In genomic region chr5:175688352-175689146, GRCh38 we compare ENCODE assay signal across 16 cellular contexts. TPM values are rescaled to one million over a fixed set of nuclear protein-coding genes. Genes with fewer than 3 reads are reported as not detected.
DNase-seq lines count a peak whose midpoint lies in the region; ATAC-seq and TF ChIP-seq lines count a peak whose summit lies in the region.
"Had no signal": no experiment of that assay in that cellular context is flagged by ENCODE, and none has a peak within 500 bp of the region (broad histone marks: within the 10 kb centered on the region; RNA-seq: fewer than 3 reads in every experiment).

No MANE protein-coding gene starts in this region.

- no peak overlapping the region for H2BK15ac ChIP-seq in IMR-90 (ENCODE audit: low read depth, low read length)

- H3K36me3 ChIP-seq in IMR-90 (ENCODE audit: control insufficient read depth, insufficient read depth, low read length), result no peaks in the 10 kb centered on the region
- H3K36me3 ChIP-seq: SJCRH30, vagina had no signal

- TF ChIP-seq POLR2A in IMR-90 (IDR thresholded peaks at IDR 0.05; ENCODE audit: low read depth, low read length), result no peak

- dilution Hi-C loops in IMR-90 (cut with HindIII; ENCODE audit: low sequenced_read_pairs, unreplicated experiment), result no loop called here

- peak; percentile 19 for DNase-seq in CD1c-positive myeloid dendritic cell (ENCODE audit: extremely low spot score)
- DNase-seq in IMR-90, result no peak
- peak; percentile 61 for DNase-seq in posterior vena cava (ENCODE audit: low spot score)
- DNase-seq in inferior parietal cortex (ENCODE audit: extremely low spot score), result no peak
- no peak for DNase-seq in DMS 273 treated with DMSO at 0.1 percent for 48 hours (lab: John Stamatoyannopoulos, UW)
- no peak for DNase-seq in RWPE1 (ENCODE audit: low spot score)
- DNase-seq: activated CD4-positive, alpha-beta T cell treated with anti-CD3 and anti-CD28 coated beads, Interleukin-2, amount 50 U/mL, for 48 hours; cortex of kidney; Karpas-422; NCI-H1417 treated with DMSO at 0.1 percent for 48 hours; SJCRH30; stimulated activated naive CD4-positive, alpha-beta T cell had no signal

- H3K36me3 Mint-ChIP-seq in dendritic cell treated with granulocyte-macrophage colony-stimulating factor and Interleukin-4, amounts not matched to agents 40 ng/mL and 50 ng/mL, for 4 days (ENCODE audit: low read depth), result peaks cover 68% of the 10 kb centered on the region
- H3K36me3 Mint-ChIP-seq: mesothelial cell of epicardium had no signal

- POLR2A ChIA-PET in IMR-90 (lab: Charles Lee; ENCODE audit: unreplicated experiment) (no interaction called here), RWPE1 (lab: Yijun Ruan, JAX; ENCODE audit: low non-redundant PET) (no interaction called here)

- no peak overlapping the region for H4K8ac ChIP-seq in IMR-90 (ENCODE audit: low read depth in 2 of 2, low read length in 2 of 2)

- H3K9me3 Mint-ChIP-seq in dendritic cell treated with granulocyte-macrophage colony-stimulating factor and Interleukin-4, amounts not matched to agents 40 ng/mL and 50 ng/mL, for 4 days, result no peaks in the 10 kb centered on the region
- H3K9me3 Mint-ChIP-seq: mesothelial cell of epicardium had no signal

- H3K4me1 ChIP-seq in IMR-90 (ENCODE audit: control insufficient read depth, insufficient read depth, low read length), result no peaks in the 10 kb centered on the region
- H3K4me1 ChIP-seq: SJCRH30, vagina had no signal

- H3K27ac Mint-ChIP-seq in dendritic cell treated with granulocyte-macrophage colony-stimulating factor and Interleukin-4, amounts not matched to agents 40 ng/mL and 50 ng/mL, for 4 days, result peak overlapping the region; percentile 89
- H3K27ac Mint-ChIP-seq: mesothelial cell of epicardium had no signal

- no TSS peak for BruUV-seq in IMR-90 (replicated peaks; lab: Mats Ljungman, UMichigan)

- peaks cover 71% of the 10 kb centered on the region for H3K4me1 Mint-ChIP-seq in dendritic cell treated with granulocyte-macrophage colony-stimulating factor and Interleukin-4, amounts not matched to agents 40 ng/mL and 50 ng/mL, for 4 days (ENCODE audit: low read depth)

- CTCF ChIA-PET in IMR-90 (lab: Yijun Ruan, JAX), result no interaction called here
- CTCF ChIA-PET in RWPE1 (lab: Yijun Ruan, JAX), result interaction anchor here (1.4 kb wide), 1 partner anchor 12 kb away, joined by 4 read pairs; no protein-coding TSS in a partner anchor

- in situ Hi-C loops in IMR-90 (cut with MboI; ENCODE audit: low sequenced_read_pairs), result no loop called here

- H3K23ac ChIP-seq in IMR-90 (ENCODE audit: low read depth, low read length), result no peak overlapping the region

- H4K5ac ChIP-seq in IMR-90 (ENCODE audit: low read depth, low read length), result no peak overlapping the region

- no peak overlapping the region for H2AK5ac ChIP-seq in IMR-90 (ENCODE audit: low read depth, low read length)

- no peak overlapping the region for H3K4me3 Mint-ChIP-seq in dendritic cell treated with granulocyte-macrophage colony-stimulating factor and Interleukin-4, amounts not matched to agents 40 ng/mL and 50 ng/mL, for 4 days
- H3K4me3 Mint-ChIP-seq: mesothelial cell of epicardium had no signal

- no peak overlapping the region for H3K9ac ChIP-seq in IMR-90 (ENCODE audit: low read depth, low read length)

- H3K4me3 ChIP-seq in IMR-90 (ENCODE audit: insufficient read depth, low read depth, low read length), result no peak overlapping the region
- H3K4me3 ChIP-seq: SJCRH30, vagina had no signal

- no peak overlapping the region for H2BK20ac ChIP-seq in IMR-90 (ENCODE audit: low read depth, low read length)

- no peaks in the 10 kb centered on the region for H3K9me1 ChIP-seq in IMR-90 (ENCODE audit: insufficient read depth, low read length)

- H4K20me1 ChIP-seq in IMR-90 (ENCODE audit: insufficient read depth, low read length), result no peaks in the 10 kb centered on the region

- peaks cover 12% of the 10 kb centered on the region for H3K9me3 ChIP-seq in IMR-90 (ENCODE audit: control insufficient read depth, insufficient read depth, low read length)
- H3K9me3 ChIP-seq: SJCRH30, vagina had no signal

- TF ChIP-seq CTCF in IMR-90 (conservative IDR thresholded peaks at IDR 0.05; ENCODE audit: low read depth, low read length), result no peak
- no peak for TF ChIP-seq CTCF in RWPE1 (conservative IDR thresholded peaks at IDR 0.05; ENCODE audit: low read depth)

- 43% methylated on average over 3 of the region's 12 CpGs; no CpG with 5 or more reads in 1 of the 2 experiments for WGBS in IMR-90 (ENCODE audit: extremely low coverage in 2 of 2, insufficient read length in 1 of 2), 2 experiments

- no peak overlapping the region for H3K18ac ChIP-seq in IMR-90 (ENCODE audit: low read depth, low read length)

- H2BK5ac ChIP-seq in IMR-90 (ENCODE audit: low read depth, low read length, poor library complexity, severe bottlenecking), result no peak overlapping the region

- no peak overlapping the region for H3K27ac ChIP-seq in IMR-90 (ENCODE audit: insufficient read depth, low read length)
- no peak overlapping the region for H3K27ac ChIP-seq in RWPE1
- H3K27ac ChIP-seq: SJCRH30, vagina had no signal

- no peak overlapping the region for H3K4me2 ChIP-seq in IMR-90 (ENCODE audit: low read depth, low read length)

- ATAC-seq in IMR-90 (ENCODE audit: low read depth) (no peak), HG03354 (IDR thresholded peaks at IDR 0.05; ENCODE audit: poor library complexity, severe bottlenecking, unreplicated experiment) (no peak)

- TF ChIP-seq RAD21 in IMR-90 (IDR thresholded peaks at IDR 0.05; ENCODE audit: low read length), result no peak

- no peak overlapping the region for H4K91ac ChIP-seq in IMR-90 (ENCODE audit: insufficient read depth, low read depth, low read length)

- H2BK120ac ChIP-seq in IMR-90 (ENCODE audit: low read depth, low read length), result no peak overlapping the region

- H3K27me3 Mint-ChIP-seq in dendritic cell treated with granulocyte-macrophage colony-stimulating factor and Interleukin-4, amounts not matched to agents 40 ng/mL and 50 ng/mL, for 4 days, result no peaks in the 10 kb centered on the region

- H3K27me3 ChIP-seq in IMR-90 (ENCODE audit: control insufficient read depth, insufficient read depth, low read length), result no peaks in the 10 kb centered on the region
- H3K27me3 ChIP-seq: SJCRH30, vagina had no signal

- no peak overlapping the region for H3K14ac ChIP-seq in IMR-90 (replicated peaks; ENCODE audit: low read depth, low read length)

- intact Hi-C loops in IMR-90 (cut with micrococcal nuclease) (no loop called here), posterior vena cava (cut with DNase I) (no loop called here)
- intact Hi-C loops in dendritic cell treated with granulocyte-macrophage colony-stimulating factor and Interleukin-4, amounts not matched to agents 40 ng/mL and 50 ng/mL, for 4 days (cut with micrococcal nuclease), result loop anchor here (2.0 kb wide), 1 partner anchor 14 kb away; no protein-coding TSS in a partner anchor

- H2AFZ ChIP-seq in IMR-90 (replicated peaks; ENCODE audit: low read length, poor library complexity), result peak overlapping the region; percentile 32

- no peak overlapping the region for H2AK9ac ChIP-seq in IMR-90 (replicated peaks; ENCODE audit: low read depth, low read length, poor library complexity)

- no peak overlapping the region for H3K56ac ChIP-seq in IMR-90 (ENCODE audit: extremely low read depth, insufficient read depth, low read length)

- no peak overlapping the region for H3K4ac ChIP-seq in IMR-90 (ENCODE audit: low read depth, low read length)

- no peaks in the 10 kb centered on the region for H3K79me1 ChIP-seq in IMR-90 (ENCODE audit: low read depth in 1 of 2, low read length in 2 of 2)

TF ChIP-seq in IMR-90, 13 proteins besides CTCF, POLR2A, EP300 and RAD21:
- TF ChIP-seq MAZ (IDR thresholded peaks at IDR 0.05; ENCODE audit: borderline replicate concordance, low read depth, low read length) (no peak), RCOR1 (IDR thresholded peaks at IDR 0.05; ENCODE audit: insufficient replicate concordance, low read length) (no peak), FOS (IDR thresholded peaks at IDR 0.05; ENCODE audit: low read depth, low read length) (no peak), MAFK (IDR thresholded peaks at IDR 0.05; ENCODE audit: low read depth, low read length) (no peak), CHD1 (IDR thresholded peaks at IDR 0.05; ENCODE audit: low read depth, low read length) (no peak), USF2 (IDR thresholded peaks at IDR 0.05; ENCODE audit: low read depth, low read length) (no peak), BHLHE40 (IDR thresholded peaks at IDR 0.05; ENCODE audit: low read depth, low read length) (no peak), CEBPB (IDR thresholded peaks at IDR 0.05; ENCODE audit: low read depth, low read length) (no peak), MXI1 (IDR thresholded peaks at IDR 0.05; ENCODE audit: borderline replicate concordance, low read depth, low read length) (no peak), NFE2L2 (IDR thresholded peaks at IDR 0.05; ENCODE audit: low read depth, low read length) (no peak), RFX5 (IDR thresholded peaks at IDR 0.05; ENCODE audit: low read depth, low read length) (no peak), SMC3 (IDR thresholded peaks at IDR 0.05; ENCODE audit: low read depth, low read length) (no peak)
- TF ChIP-seq, protein P1, sequence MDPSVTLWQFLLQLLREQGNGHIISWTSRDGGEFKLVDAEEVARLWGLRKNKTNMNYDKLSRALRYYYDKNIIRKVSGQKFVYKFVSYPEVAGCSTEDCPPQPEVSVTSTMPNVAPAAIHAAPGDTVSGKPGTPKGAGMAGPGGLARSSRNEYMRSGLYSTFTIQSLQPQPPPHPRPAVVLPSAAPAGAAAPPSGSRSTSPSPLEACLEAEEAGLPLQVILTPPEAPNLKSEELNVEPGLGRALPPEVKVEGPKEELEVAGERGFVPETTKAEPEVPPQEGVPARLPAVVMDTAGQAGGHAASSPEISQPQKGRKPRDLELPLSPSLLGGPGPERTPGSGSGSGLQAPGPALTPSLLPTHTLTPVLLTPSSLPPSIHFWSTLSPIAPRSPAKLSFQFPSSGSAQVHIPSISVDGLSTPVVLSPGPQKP (IDR thresholded peaks at IDR 0.05; ENCODE audit: borderline replicate concordance, low read depth, low read length), result no peak

RNA-seq across cellular contexts. Expression of gene HRH2, which starts 30.7 kb away (rescaled TPM):
- not detected in 2 replicates for total RNA-seq in IMR-90 (2012; rRNA removed)
- polyA plus RNA-seq in IMR-90 (2012; rRNA removed), result not detected in 2 replicates
- not detected in 2 replicates for polyA plus RNA-seq in IMR-90 (2012; cell fraction: cytosol; rRNA removed)
- polyA plus RNA-seq in IMR-90 (2012; cell fraction: nucleus; rRNA removed; ENCODE audit: low replicate concordance), result not detected in 2 replicates
- total RNA-seq in posterior vena cava, result 1 to 10 TPM; 6.9 to 8.2 TPM
- total RNA-seq: SJCRH30 had no signal

Comparison
In these comparisons a context has a peak if more than half of its experiments do, and no peak if none do; other contexts are left out.
1. DNase-seq: peak in CD1c-positive myeloid dendritic cell (single experiment) and posterior vena cava (single experiment); none in IMR-90 (single experiment), inferior parietal cortex (single experiment), DMS 273 treated with DMSO at 0.1 percent for 48 hours (single experiment) and RWPE1 (single experiment).